8 cellular contexts compared by ENCODE assay signal in the genomic region with DNA sequence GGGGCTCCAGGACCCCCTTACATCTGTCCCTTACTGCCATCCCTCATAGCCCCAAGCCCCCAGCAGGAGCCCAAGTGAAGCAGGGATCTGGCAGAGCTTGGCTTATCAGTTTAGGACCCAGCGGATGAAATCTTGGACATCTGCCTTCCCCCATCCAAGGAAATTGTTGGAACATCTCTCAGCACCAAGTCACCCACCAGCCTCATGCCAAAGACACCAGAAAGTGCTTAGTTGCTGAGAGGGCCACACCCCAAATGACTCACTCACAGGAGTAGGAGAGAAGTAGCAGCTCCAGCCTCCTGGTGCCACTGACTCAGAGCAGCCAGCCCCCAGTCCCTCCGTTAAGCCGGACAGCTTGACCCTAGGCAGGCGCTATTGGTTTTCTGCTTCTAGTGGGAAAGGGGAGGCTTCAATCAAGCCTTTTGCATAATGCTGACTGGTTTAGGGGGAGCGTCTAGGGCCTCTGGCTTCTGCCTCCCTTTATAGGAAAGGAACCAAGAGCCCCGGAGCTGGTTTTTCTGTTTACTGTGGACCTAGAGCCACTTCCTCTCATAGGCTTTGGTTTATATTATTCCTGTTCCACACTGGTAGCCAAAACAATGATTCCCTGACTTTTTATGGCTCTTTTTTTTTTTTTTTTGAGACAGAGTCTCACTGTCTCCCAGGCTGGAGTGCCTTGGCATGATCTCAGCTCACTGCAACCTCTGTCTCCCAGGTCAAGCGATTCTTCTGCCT.
DNase-seq lines count a peak whose midpoint lies in the region; ATAC-seq and TF ChIP-seq lines count a peak whose summit lies in the region.

No MANE protein-coding gene starts in this region.

- H3K27me3 ChIP-seq in Panc1 (ENCODE audit: control insufficient read depth, insufficient read depth, low read length), result no peaks in the 10 kb centered on the region
- no peaks in the 10 kb centered on the region for H3K27me3 ChIP-seq in naive thymus-derived CD4-positive, alpha-beta T cell (ENCODE audit: control insufficient read depth in 2 of 2, insufficient read depth in 2 of 2, low read length in 2 of 2)
- H3K27me3 ChIP-seq in CD8-positive, alpha-beta memory T cell (ENCODE audit: insufficient read depth, low read length, poor library complexity, severe bottlenecking), result no peaks in the 10 kb centered on the region

- H3K4me3 ChIP-seq in Panc1 (ENCODE audit: low read depth in 2 of 2, low read length in 2 of 2), result peak overlapping the region in 1 of 2 experiments; percentile 29; a peak in 2 of 4 replicates
- no peak overlapping the region for H3K4me3 ChIP-seq in naive thymus-derived CD4-positive, alpha-beta T cell (ENCODE audit: low read length)
- no peak overlapping the region for H3K4me3 ChIP-seq in CD8-positive, alpha-beta memory T cell (ENCODE audit: low read length)

- H3K27ac Mint-ChIP-seq in Calu3 (ENCODE audit: unreplicated experiment), result peak overlapping the region; percentile 80
- H3K27ac Mint-ChIP-seq in naive thymus-derived CD4-positive, alpha-beta T cell, result no peak overlapping the region
- no peak overlapping the region for H3K27ac Mint-ChIP-seq in CD8-positive, alpha-beta memory T cell

- H3K36me3 ChIP-seq in Panc1 (ENCODE audit: control insufficient read depth, insufficient read depth, low read length), result no peaks in the 10 kb centered on the region
- no peaks in the 10 kb centered on the region for H3K36me3 ChIP-seq in naive thymus-derived CD4-positive, alpha-beta T cell (ENCODE audit: control insufficient read depth in 2 of 3, insufficient read depth in 3 of 3, low read length in 3 of 3)
- H3K36me3 ChIP-seq in CD8-positive, alpha-beta memory T cell (ENCODE audit: insufficient read depth, low read length), result no peaks in the 10 kb centered on the region

- intact Hi-C loops in Calu3 (cut with micrococcal nuclease; ENCODE audit: unreplicated experiment) (loop anchor here (5.0 kb wide), 1 partner anchor 268 kb away; the partner anchor contains the start of gene RNPEP), Panc1 (cut with micrococcal nuclease; ENCODE audit: unreplicated experiment) (no loop called here)
- intact Hi-C loops in naive thymus-derived CD4-positive, alpha-beta T cell (cut with micrococcal nuclease), result no loop called here

- H3K9me3 ChIP-seq in Panc1 (ENCODE audit: control insufficient read depth, insufficient read depth, low read depth, low read length), result no peaks in the 10 kb centered on the region
- H3K9me3 ChIP-seq in naive thymus-derived CD4-positive, alpha-beta T cell (ENCODE audit: control insufficient read depth in 2 of 3, low read length in 3 of 3), result no peaks in the 10 kb centered on the region
- no peaks in the 10 kb centered on the region for H3K9me3 ChIP-seq in CD8-positive, alpha-beta memory T cell (ENCODE audit: low read length)

- TSS peak; percentile 80 for BruUV-seq in Calu3 (replicated peaks; lab: Mats Ljungman, UMichigan)
- BruUV-seq in Panc1 (replicated peaks; lab: Mats Ljungman, UMichigan), result no TSS peak

- TF ChIP-seq CTCF in Calu3 (IDR thresholded peaks at IDR 0.05; ENCODE audit: unreplicated experiment) (no peak), Panc1 (IDR thresholded peaks at IDR 0.05) (no peak)

- peaks cover 25% of the 10 kb centered on the region for H3K36me3 Mint-ChIP-seq in Calu3 (ENCODE audit: insufficient read depth, unreplicated experiment)
- H3K36me3 Mint-ChIP-seq in naive thymus-derived CD4-positive, alpha-beta T cell, result peaks cover 0 to 8% (median 0%) of the 10 kb centered on the region in 5 donors
- no peaks in the 10 kb centered on the region for H3K36me3 Mint-ChIP-seq in CD8-positive, alpha-beta memory T cell

- H3K4me3 Mint-ChIP-seq in Calu3 (ENCODE audit: low read depth, unreplicated experiment), result peak overlapping the region; percentile 35
- no peak overlapping the region for H3K4me3 Mint-ChIP-seq in naive thymus-derived CD4-positive, alpha-beta T cell
- no peak overlapping the region for H3K4me3 Mint-ChIP-seq in CD8-positive, alpha-beta memory T cell

- in situ Hi-C loops in Panc1 (cut with HindIII; ENCODE audit: low pct_unique_long_range_greater_than_20kb, low sequenced_read_pairs), result loop anchor here (5.0 to 10.0 kb wide), 2 partner anchors 38 to 60 kb away; no protein-coding TSS in a partner anchor

- H3K4me1 ChIP-seq in Panc1 (ENCODE audit: control insufficient read depth, insufficient read depth, low read length), result peaks cover 50% of the 10 kb centered on the region
- no peaks in the 10 kb centered on the region for H3K4me1 ChIP-seq in naive thymus-derived CD4-positive, alpha-beta T cell (ENCODE audit: control insufficient read depth in 2 of 2, insufficient read depth in 2 of 2, low read length in 2 of 2)
- H3K4me1 ChIP-seq in CD8-positive, alpha-beta memory T cell (ENCODE audit: insufficient read depth, low read length), result no peaks in the 10 kb centered on the region

- ATAC-seq in Panc1 (peak; percentile 88), HG03196 (IDR thresholded peaks at IDR 0.05; ENCODE audit: unreplicated experiment) (no peak), HG03039 (IDR thresholded peaks at IDR 0.05; ENCODE audit: unreplicated experiment) (no peak), GM19351 (IDR thresholded peaks at IDR 0.05; ENCODE audit: unreplicated experiment) (no peak)
- peak; percentile 78 for ATAC-seq in naive thymus-derived CD4-positive, alpha-beta T cell

- H3K27me3 Mint-ChIP-seq in Calu3 (ENCODE audit: unreplicated experiment), result no peaks in the 10 kb centered on the region
- no peaks in the 10 kb centered on the region for H3K27me3 Mint-ChIP-seq in naive thymus-derived CD4-positive, alpha-beta T cell
- peaks cover 0 to 10% of the 10 kb centered on the region in 2 donors for H3K27me3 Mint-ChIP-seq in CD8-positive, alpha-beta memory T cell

- POLR2A ChIA-PET in Panc1 (lab: Charles Lee), result interaction anchor here (0.5 to 0.7 kb wide), 3 partner anchors 33 to 79 kb away, joined by 4 to 12 read pairs (median 6); no protein-coding TSS in a partner anchor
- POLR2A ChIA-PET in naive thymus-derived CD4-positive, alpha-beta T cell (lab: Charles Lee), result no interaction called here
- POLR2A ChIA-PET in CD8-positive, alpha-beta memory T cell (lab: Charles Lee), result no interaction called here

- DNase-seq in Calu3 (peak; percentile 89), Panc1 (ENCODE audit: low read depth, low spot score) (peak; percentile 95), epidermal melanocyte (ENCODE audit: insufficient read length, low spot score) (peak; percentile 47)
- no peak for DNase-seq in naive thymus-derived CD4-positive, alpha-beta T cell
- DNase-seq in CD8-positive, alpha-beta memory T cell, result no peak

- H3K27ac ChIP-seq in Panc1 (ENCODE audit: low read length), result peak overlapping the region; percentile 80
- H3K27ac ChIP-seq in naive thymus-derived CD4-positive, alpha-beta T cell (ENCODE audit: low read depth, low read length), result no peak overlapping the region
- H3K27ac ChIP-seq in CD8-positive, alpha-beta memory T cell (ENCODE audit: low read depth, low read length), result no peak overlapping the region

- peaks cover 25% of the 10 kb centered on the region for H3K4me1 Mint-ChIP-seq in Calu3 (ENCODE audit: low read depth, unreplicated experiment)
- peaks cover 0 to 2% (median 0%) of the 10 kb centered on the region in 7 donors for H3K4me1 Mint-ChIP-seq in naive thymus-derived CD4-positive, alpha-beta T cell
- H3K4me1 Mint-ChIP-seq in CD8-positive, alpha-beta memory T cell, result no peaks in the 10 kb centered on the region

- H3K9me3 Mint-ChIP-seq in Calu3 (ENCODE audit: low read depth, unreplicated experiment), result no peaks in the 10 kb centered on the region
- H3K9me3 Mint-ChIP-seq in naive thymus-derived CD4-positive, alpha-beta T cell, result no peaks in the 10 kb centered on the region
- H3K9me3 Mint-ChIP-seq in CD8-positive, alpha-beta memory T cell, result no peaks in the 10 kb centered on the region

- CTCF ChIA-PET in Calu3 (lab: Charles Lee) (interaction anchor here (0.7 to 4.2 kb wide), 9 partner anchors 9 to 279 kb away, joined by 3 to 57 read pairs (median 3); no protein-coding TSS in a partner anchor), Panc1 (lab: Charles Lee) (interaction anchor here (1.1 to 2.5 kb wide), 2 partner anchors 78 to 202 kb away, joined by 7 to 9 read pairs; no protein-coding TSS in a partner anchor)
- CTCF ChIA-PET in naive thymus-derived CD4-positive, alpha-beta T cell (lab: Charles Lee), result no interaction called here
- CTCF ChIA-PET in CD8-positive, alpha-beta memory T cell (lab: Charles Lee), result interaction anchor here (0.7 kb wide), 1 partner anchor 498 kb away, joined by 3 read pairs; no protein-coding TSS in a partner anchor

Comparison
In these comparisons a context has a peak if more than half of its experiments do, and no peak if none do; other contexts are left out.
1. DNase-seq: peak in Calu3 (single experiment), Panc1 (single experiment) and epidermal melanocyte (single experiment); none in naive thymus-derived CD4-positive, alpha-beta T cell (0 of 9) and CD8-positive, alpha-beta memory T cell (0 of 5).
2. ATAC-seq: peak in Panc1 (single experiment) and naive thymus-derived CD4-positive, alpha-beta T cell (single experiment); none in HG03196 (single experiment), HG03039 (single experiment) and GM19351 (single experiment).